8 cellular contexts compared by ENCODE assay signal in genomic region chr11:68839054-68839865, GRCh38. TPM values are rescaled to one million over a fixed set of nuclear protein-coding genes. Genes with fewer than 3 reads are reported as not detected.
DNase-seq lines count a peak whose midpoint lies in the region; ATAC-seq and TF ChIP-seq lines count a peak whose summit lies in the region.

No MANE protein-coding gene starts in this region.

- peaks cover 29% of the 10 kb centered on the region for H3F3A ChIP-seq in SK-N-SH (replicated peaks; ENCODE audit: insufficient read depth)

- H3K4me2 ChIP-seq in SK-N-SH: peak overlapping the region; percentile 87

- peak; percentile 33 for ATAC-seq in GM21825 (IDR thresholded peaks at IDR 0.05; ENCODE audit: unreplicated experiment)
- ATAC-seq in activated naive CD4-positive, alpha-beta T cell treated with anti-CD3 and anti-CD28 coated beads, Interleukin-2, amount 50 U/mL, for 72 hours: peak; percentile 51 to 68

- no peaks in the 10 kb centered on the region for H3K9me2 ChIP-seq in SK-N-SH

- TF ChIP-seq CTCF in SK-N-SH (IDR thresholded peaks at IDR 0.05) (no peak), suprapubic skin (IDR thresholded peaks at IDR 0.05) (no peak)

- H3K4me1 ChIP-seq in SK-N-SH (ENCODE audit: control insufficient read depth in 1 of 2, insufficient read depth in 2 of 2, low read depth in 1 of 2, low read length in 1 of 2) (peaks cover 20 to 23% of the 10 kb centered on the region in 2 experiments), suprapubic skin (peaks cover 92% of the 10 kb centered on the region)

- H3K4me3 ChIP-seq in SK-N-SH (ENCODE audit: low read depth in 2 of 2, low read length in 1 of 2) (peak overlapping the region; percentile 81 to 82), suprapubic skin (peak overlapping the region; percentile 93)

- H3K9me3 ChIP-seq in SK-N-SH (no peaks in the 10 kb centered on the region), suprapubic skin (no peaks in the 10 kb centered on the region)

- CTCF ChIA-PET in SK-N-SH (lab: Yijun Ruan, JAX): interaction anchor here (1.5 kb wide), 1 partner anchor 51 kb away, joined by 7 read pairs; no protein-coding TSS in a partner anchor

- H3K27ac ChIP-seq in SK-N-SH (ENCODE audit: low read depth in 2 of 2, low read length in 1 of 2) (peak overlapping the region; percentile 98), suprapubic skin (peak overlapping the region; percentile 94)

- TF ChIP-seq RAD21 in SK-N-SH (IDR thresholded peaks at IDR 0.05; ENCODE audit: low read length): no peak; the same call in 1 of the 2 replicates

- H3K27ac Mint-ChIP-seq in activated naive CD4-positive, alpha-beta T cell treated with anti-CD3 and anti-CD28 coated beads, Interleukin-2, amount 50 U/mL, for 72 hours: peak overlapping the region; percentile 55 to 81

- DNase-seq in DMS153 treated with DMSO at 0.1 percent for 48 hours (lab: John Stamatoyannopoulos, UW; ENCODE audit: unreplicated experiment) (peak; percentile 77), NAMALWA (ENCODE audit: low spot score) (peak; percentile 93), SK-N-SH (peak; percentile 98), glomerular visceral epithelial cell (ENCODE audit: extremely low spot score) (peak; percentile 86), occipital lobe (lab: John Stamatoyannopoulos, UW) (peak; percentile 78), suprapubic skin (ENCODE audit: low spot score in 2 of 2) (peak; percentile 98)
- DNase-seq in activated naive CD4-positive, alpha-beta T cell treated with anti-CD3 and anti-CD28 coated beads, Interleukin-2, amount 50 U/mL, for 72 hours (ENCODE audit: low spot score in 2 of 2): peak; percentile 94

- peaks cover 62% of the 10 kb centered on the region for H3K79me2 ChIP-seq in SK-N-SH (ENCODE audit: insufficient read depth)

- H3K36me3 Mint-ChIP-seq in activated naive CD4-positive, alpha-beta T cell treated with anti-CD3 and anti-CD28 coated beads, Interleukin-2, amount 50 U/mL, for 72 hours: no peaks in the 10 kb centered on the region

- H3K9ac ChIP-seq in SK-N-SH: peak overlapping the region; percentile 91

- peaks cover 12% of the 10 kb centered on the region; the same call in 1 of the 2 replicates for H4K20me1 ChIP-seq in SK-N-SH (ENCODE audit: insufficient read depth)

- H3K27me3 ChIP-seq in SK-N-SH (ENCODE audit: insufficient read depth) (no peaks in the 10 kb centered on the region), suprapubic skin (no peaks in the 10 kb centered on the region)

- H3K36me3 ChIP-seq in SK-N-SH (replicated peaks in 1 of 2; ENCODE audit: control insufficient read depth in 1 of 2, insufficient read depth in 2 of 2, low read length in 1 of 2): peaks cover 0 to 7% of the 10 kb centered on the region in 2 experiments
- no peaks in the 10 kb centered on the region for H3K36me3 ChIP-seq in suprapubic skin

- POLR2A ChIA-PET in SK-N-SH (lab: Yijun Ruan, JAX): no interaction called here

- peak overlapping the region; percentile 91 for H2AFZ ChIP-seq in SK-N-SH (ENCODE audit: low read depth)

- no peak for TF ChIP-seq POLR2A in suprapubic skin (IDR thresholded peaks at IDR 0.05)

- WGBS in SK-N-SH (ENCODE audit: low lambda C conversion rate): 4% methylated on average over 47 of the region's 61 CpGs
- WGBS in suprapubic skin: 1% methylated on average over 49 of the region's 61 CpGs

- TF ChIP-seq EP300 in SK-N-SH (IDR thresholded peaks at IDR 0.05; ENCODE audit: borderline replicate concordance in 1 of 2, low read depth in 1 of 2, low read length in 1 of 2): peak in 1 of 2 experiments; percentile 46; a peak in 1 of 4 replicates
- TF ChIP-seq EP300 in suprapubic skin (IDR thresholded peaks at IDR 0.05): peak; percentile 36

- no peaks in the 10 kb centered on the region for H3K9me3 Mint-ChIP-seq in activated naive CD4-positive, alpha-beta T cell treated with anti-CD3 and anti-CD28 coated beads, Interleukin-2, amount 50 U/mL, for 72 hours

TF ChIP-seq in SK-N-SH, 30 proteins besides CTCF, POLR2A, EP300 and RAD21 (continues in another document):
- TF ChIP-seq RCOR1 (IDR thresholded peaks at IDR 0.05; ENCODE audit: low read length) (peak; percentile 63; the same call in 1 of the 2 replicates), FOXM1 (IDR thresholded peaks at IDR 0.05; ENCODE audit: low read depth) (no peak), FOSL2 (IDR thresholded peaks at IDR 0.05; ENCODE audit: borderline replicate concordance, low read depth) (no peak), TCF12 (IDR thresholded peaks at IDR 0.05) (peak; percentile 62; the same call in 1 of the 2 replicates), YY1 (IDR thresholded peaks at IDR 0.05; ENCODE audit: low read depth) (peak; percentile 57; the same call in 1 of the 2 replicates), GABPA (IDR thresholded peaks at IDR 0.05; ENCODE audit: low read depth) (peak; percentile 44), JUND (IDR thresholded peaks at IDR 0.05) (no peak), NFIC (IDR thresholded peaks at IDR 0.05; ENCODE audit: borderline replicate concordance) (peak; percentile 67), MXI1 (IDR thresholded peaks at IDR 0.05; ENCODE audit: low read depth, low read length) (peak; percentile 75), USF1 (IDR thresholded peaks at IDR 0.05; ENCODE audit: borderline replicate concordance, low read depth) (peak; percentile 98), FOXJ3 (CRISPR knock-in tag; IDR thresholded peaks at IDR 0.05) (0 out of 2 replicates have a peak, but pooled peaks have one; percentile 59), REST (IDR thresholded peaks at IDR 0.05; ENCODE audit: low read depth, low read length) (no peak), MAX (IDR thresholded peaks at IDR 0.05; ENCODE audit: low read depth) (0 out of 2 replicates have a peak, but pooled peaks have one; percentile 56), TAF1 (IDR thresholded peaks at IDR 0.05; ENCODE audit: borderline replicate concordance, low read depth, low read length) (no peak)
- TF ChIP-seq, protein P1, sequence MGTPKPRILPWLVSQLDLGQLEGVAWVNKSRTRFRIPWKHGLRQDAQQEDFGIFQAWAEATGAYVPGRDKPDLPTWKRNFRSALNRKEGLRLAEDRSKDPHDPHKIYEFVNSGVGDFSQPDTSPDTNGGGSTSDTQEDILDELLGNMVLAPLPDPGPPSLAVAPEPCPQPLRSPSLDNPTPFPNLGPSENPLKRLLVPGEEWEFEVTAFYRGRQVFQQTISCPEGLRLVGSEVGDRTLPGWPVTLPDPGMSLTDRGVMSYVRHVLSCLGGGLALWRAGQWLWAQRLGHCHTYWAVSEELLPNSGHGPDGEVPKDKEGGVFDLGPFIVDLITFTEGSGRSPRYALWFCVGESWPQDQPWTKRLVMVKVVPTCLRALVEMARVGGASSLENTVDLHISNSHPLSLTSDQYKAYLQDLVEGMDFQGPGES (IDR thresholded peaks at IDR 0.05; ENCODE audit: low read depth, low read length): no peak
- TF ChIP-seq, protein P2, sequence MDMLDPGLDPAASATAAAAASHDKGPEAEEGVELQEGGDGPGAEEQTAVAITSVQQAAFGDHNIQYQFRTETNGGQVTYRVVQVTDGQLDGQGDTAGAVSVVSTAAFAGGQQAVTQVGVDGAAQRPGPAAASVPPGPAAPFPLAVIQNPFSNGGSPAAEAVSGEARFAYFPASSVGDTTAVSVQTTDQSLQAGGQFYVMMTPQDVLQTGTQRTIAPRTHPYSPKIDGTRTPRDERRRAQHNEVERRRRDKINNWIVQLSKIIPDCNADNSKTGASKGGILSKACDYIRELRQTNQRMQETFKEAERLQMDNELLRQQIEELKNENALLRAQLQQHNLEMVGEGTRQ (IDR thresholded peaks at IDR 0.05; ENCODE audit: borderline replicate concordance, low read depth, low read length): peak; percentile 80; the same call in 1 of the 2 replicates

RNA-seq across cellular contexts. Expression of gene CPT1A, which starts 2.5 kb away (rescaled TPM):
- 22.5 and 31.2 TPM in 2 replicates for polyA plus RNA-seq in SK-N-SH (2012; rRNA removed)
- polyA plus RNA-seq in SK-N-SH (2012; cell fraction: cytosol; rRNA removed): 20.9 and 27.0 TPM in 2 replicates
- 42.4 and 46.7 TPM in 2 replicates for polyA plus RNA-seq in SK-N-SH (2012; cell fraction: nucleus; rRNA removed)
- 10 to 100 TPM; 23.0 to 41.3 TPM for total RNA-seq in activated naive CD4-positive, alpha-beta T cell treated with anti-CD3 and anti-CD28 coated beads, Interleukin-2, amount 50 U/mL, for 72 hours
- 5.5 TPM for total RNA-seq in occipital lobe
- total RNA-seq in suprapubic skin: 100 to 1,000 TPM in 1 of 4 donors, 10 to 100 TPM in 3; 18.5 to 125 (median 38.3) TPM

Comparison
In these comparisons a context has a peak if more than half of its experiments do, and no peak if none do; other contexts are left out.
1. Peak in every context shown above with its lines: DNase-seq, ATAC-seq, H3K4me3 ChIP-seq and H3K27ac ChIP-seq.